ENCODE assay signal across 31 cellular contexts in the genomic region with DNA sequence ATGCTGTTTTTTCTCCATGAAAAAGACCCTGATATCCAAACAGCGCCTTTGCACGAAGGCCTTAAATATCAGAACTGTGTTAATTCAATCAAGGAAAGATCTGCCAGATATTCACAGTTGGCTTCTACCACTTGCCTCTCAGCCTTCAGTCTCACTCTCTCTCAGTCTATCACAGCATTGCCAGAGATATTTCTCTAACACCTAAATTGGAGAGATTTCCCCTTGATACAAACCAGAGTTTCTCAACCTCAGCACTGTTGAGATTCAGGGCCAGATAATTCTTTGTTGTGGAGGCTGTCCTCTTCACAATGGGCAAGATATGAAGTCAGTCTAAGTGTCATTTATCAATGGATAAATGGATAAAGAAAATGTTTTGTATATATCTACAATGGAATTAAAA.
DNase-seq lines count a peak whose midpoint lies in the region; ATAC-seq and TF ChIP-seq lines count a peak whose summit lies in the region.
"Had no signal": no experiment of that assay in that cellular context is flagged by ENCODE, and none has a peak within 500 bp of the region (broad histone marks: within the 10 kb centered on the region; RNA-seq: fewer than 3 reads in every experiment).

No MANE protein-coding gene starts in this region.

- no peak overlapping the region for H2BK12ac ChIP-seq in H9 (ENCODE audit: insufficient read length, low read depth, low read length)

- no peaks in the 10 kb centered on the region for H3K27me3 Mint-ChIP-seq in H9 (ENCODE audit: low read depth)
- H3K27me3 Mint-ChIP-seq: B cell; CD4-positive, alpha-beta T cell; CD4-positive, CD25-positive, alpha-beta regulatory T cell had no signal

- no peak overlapping the region for H4K8ac ChIP-seq in mesendoderm (ENCODE audit: low read depth, low read length)
- no peak overlapping the region for H4K8ac ChIP-seq in H9 (replicated peaks; ENCODE audit: insufficient read length, low read depth, low read length)

- no peaks in the 10 kb centered on the region for H3K27me3 ChIP-seq in mesendoderm (ENCODE audit: insufficient read depth, low read length, poor library complexity)
- H3K27me3 ChIP-seq in H9 (ENCODE audit: insufficient read depth, low read length), result no peaks in the 10 kb centered on the region
- H3K27me3 ChIP-seq: BE2C; BLaER1; BLaER1 treated with 17β-estradiol and CSF1 and Interleukin-3, amounts not matched to agents 10 nM and 100 nM had no signal

- no peaks in the 10 kb centered on the region for H3K36me3 Mint-ChIP-seq in H9 (ENCODE audit: insufficient read depth in 1 of 3, low read depth in 3 of 3)
- H3K36me3 Mint-ChIP-seq: CD14-positive monocyte; CD4-positive, alpha-beta memory T cell; CD4-positive, CD25-positive, alpha-beta regulatory T cell; CD8-positive, alpha-beta T cell had no signal

- DNase-seq in SK-N-DZ (ENCODE audit: low spot score) (peak; percentile 85), mesendoderm (peak; percentile 66), H9 (no peak)
- DNase-seq: 8988T; ACHN; AML-193; BE2C; C1 segment of cervical spinal cord; Caco-2; Calu3; CD4-positive, alpha-beta memory T cell; CD4-positive, alpha-beta T cell; CD4-positive, CD25-positive, alpha-beta regulatory T cell; CD8-positive, alpha-beta memory T cell; CD8-positive, alpha-beta T cell; COR-L47; DMS 273 treated with DMSO at 0.1 percent for 48 hours; DMS153; DMS53; DMS79; DMS79 treated with DMSO at 0.1 percent for 48 hours; DND-41; EL had no signal

- no peaks in the 10 kb centered on the region for H4K20me1 ChIP-seq in H9 (ENCODE audit: control insufficient read depth, insufficient read depth, insufficient read length)
- H4K20me1 ChIP-seq: BLaER1; BLaER1 treated with 17β-estradiol and CSF1 and Interleukin-3, amounts not matched to agents 10 nM and 100 nM had no signal

- H3K4me3 Mint-ChIP-seq in H9, result no peak overlapping the region
- H3K4me3 Mint-ChIP-seq: B cell; CD14-positive monocyte; CD4-positive, alpha-beta memory T cell; CD4-positive, alpha-beta T cell; CD4-positive, CD25-positive, alpha-beta regulatory T cell; CD8-positive, alpha-beta memory T cell; CD8-positive, alpha-beta T cell had no signal

- H3K9me3 Mint-ChIP-seq in H9, result no peaks in the 10 kb centered on the region
- H3K9me3 Mint-ChIP-seq: CD4-positive, alpha-beta T cell; CD8-positive, alpha-beta memory T cell; CD8-positive, alpha-beta T cell had no signal

- H3K4me1 ChIP-seq in mesendoderm (ENCODE audit: control insufficient read depth, low read depth, low read length) (no peaks in the 10 kb centered on the region), H9 (ENCODE audit: insufficient read depth, low read length) (no peaks in the 10 kb centered on the region)
- H3K4me1 ChIP-seq: A549; BE2C; BLaER1; BLaER1 treated with 17β-estradiol and CSF1 and Interleukin-3, amounts not matched to agents 10 nM and 100 nM; Caco-2 had no signal

- H3K27ac Mint-ChIP-seq in H9, result no peak overlapping the region
- H3K27ac Mint-ChIP-seq: B cell; CD14-positive monocyte; CD4-positive, alpha-beta memory T cell; CD4-positive, alpha-beta T cell; CD4-positive, CD25-positive, alpha-beta regulatory T cell; CD8-positive, alpha-beta memory T cell; CD8-positive, alpha-beta T cell had no signal

- H4K5ac ChIP-seq in mesendoderm (ENCODE audit: low read length) (no peak overlapping the region), H9 (ENCODE audit: insufficient read length, low read depth, low read length) (no peak overlapping the region)

- peaks cover 0 to 2% of the 10 kb centered on the region in 2 experiments; a peak in 1 of 4 replicates for H3K4me1 Mint-ChIP-seq in H9
- H3K4me1 Mint-ChIP-seq: B cell; CD14-positive monocyte; CD4-positive, alpha-beta memory T cell; CD4-positive, CD25-positive, alpha-beta regulatory T cell; CD8-positive, alpha-beta memory T cell had no signal

- H3K4me2 ChIP-seq in mesendoderm (ENCODE audit: low read length) (no peak overlapping the region), H9 (ENCODE audit: insufficient read depth, insufficient read length, low read length) (no peak overlapping the region)
- H3K4me2 ChIP-seq: A549; BLaER1; BLaER1 treated with 17β-estradiol and CSF1 and Interleukin-3, amounts not matched to agents 10 nM and 100 nM had no signal

- H3K79me1 ChIP-seq in mesendoderm (ENCODE audit: low read length) (no peaks in the 10 kb centered on the region), H9 (ENCODE audit: insufficient read depth, low read depth, low read length, poor library complexity, severe bottlenecking) (no peaks in the 10 kb centered on the region)

- H3T11ph ChIP-seq in H9 (ENCODE audit: low read length), result no peak overlapping the region

- H3K9ac ChIP-seq in mesendoderm (ENCODE audit: low read length) (no peak overlapping the region), H9 (ENCODE audit: extremely low read depth, insufficient read length, low read length) (no peak overlapping the region)
- H3K9ac ChIP-seq: BLaER1; BLaER1 treated with 17β-estradiol and CSF1 and Interleukin-3, amounts not matched to agents 10 nM and 100 nM had no signal

- H2BK20ac ChIP-seq in H9 (ENCODE audit: low read depth, low read length, poor library complexity, severe bottlenecking), result no peak overlapping the region

- no peak overlapping the region for H3K4ac ChIP-seq in mesendoderm (ENCODE audit: low read depth, low read length)
- H3K4ac ChIP-seq in H9 (ENCODE audit: low read depth, low read length), result no peak overlapping the region

- no peak overlapping the region for H3K4me3 ChIP-seq in mesendoderm (ENCODE audit: low read length)
- H3K4me3 ChIP-seq: A549; BLaER1; BLaER1 treated with 17β-estradiol and CSF1 and Interleukin-3, amounts not matched to agents 10 nM and 100 nM had no signal

- H3K23me2 ChIP-seq in H9 (ENCODE audit: insufficient read length, low read depth, low read length, poor library complexity, severe bottlenecking), result no peaks in the 10 kb centered on the region

- H3K56ac ChIP-seq in mesendoderm (ENCODE audit: low read length) (no peak overlapping the region), H9 (ENCODE audit: insufficient read length, low read depth, low read length) (no peak overlapping the region)

- H3K36me3 ChIP-seq in mesendoderm (ENCODE audit: control insufficient read depth, insufficient read depth, low read length), result no peaks in the 10 kb centered on the region
- H3K36me3 ChIP-seq: BE2C; BLaER1; BLaER1 treated with 17β-estradiol and CSF1 and Interleukin-3, amounts not matched to agents 10 nM and 100 nM had no signal

- no peak overlapping the region for H4K91ac ChIP-seq in H9 (ENCODE audit: insufficient read length, low read depth, low read length)

- ATAC-seq in HG03025 (IDR thresholded peaks at IDR 0.05; ENCODE audit: low FRiP score, unreplicated experiment), result no peak
- ATAC-seq: A549; CD8-positive, alpha-beta T cell had no signal

- H3K18ac ChIP-seq in mesendoderm (ENCODE audit: low read length), result no peak overlapping the region
- no peak overlapping the region for H3K18ac ChIP-seq in H9 (ENCODE audit: insufficient read length, low read depth, low read length)

- no peak overlapping the region for H2AFZ ChIP-seq in H9 (ENCODE audit: low read length)

- no peak overlapping the region for H3K27ac ChIP-seq in mesendoderm (ENCODE audit: low read depth, low read length)
- no peak overlapping the region for H3K27ac ChIP-seq in H9 (ENCODE audit: insufficient read length, low read depth, low read length)
- H3K27ac ChIP-seq: 22Rv1; A549; BLaER1; BLaER1 treated with 17β-estradiol and CSF1 and Interleukin-3, amounts not matched to agents 10 nM and 100 nM; C4-2B had no signal

- H2BK120ac ChIP-seq in mesendoderm (ENCODE audit: low read depth, low read length) (no peak overlapping the region), H9 (ENCODE audit: low read depth, low read length, poor library complexity, severe bottlenecking) (no peak overlapping the region)

- no CpG with 5 or more reads among the region's 2 CpGs for WGBS in mesendoderm (ENCODE audit: extremely low coverage, insufficient coverage, low lambda C conversion rate)
- no CpG with 5 or more reads among the region's 2 CpGs for WGBS in H9 (ENCODE audit: extremely low coverage, insufficient read length, low lambda C conversion rate)

- H3K14ac ChIP-seq in H9 (ENCODE audit: insufficient read depth, low read length), result no peak overlapping the region

- H3K79me2 ChIP-seq in mesendoderm (ENCODE audit: control insufficient read depth, insufficient read depth, low read length) (no peaks in the 10 kb centered on the region), H9 (ENCODE audit: insufficient read depth, low read length) (no peaks in the 10 kb centered on the region)

- H2BK15ac ChIP-seq in mesendoderm (replicated peaks; ENCODE audit: low read depth), result no peak overlapping the region
- H2BK15ac ChIP-seq in H9 (ENCODE audit: low read depth, low read length), result no peak overlapping the region

- no peak for TF ChIP-seq CTCF in H9 (conservative IDR thresholded peaks at IDR 0.05)

- no peak overlapping the region for H2AK5ac ChIP-seq in mesendoderm (ENCODE audit: low read length)
- H2AK5ac ChIP-seq in H9 (ENCODE audit: insufficient read length, low read length), result no peak overlapping the region

- H3K9me3 ChIP-seq in H9 (ENCODE audit: control insufficient read depth, low read depth, low read length), result no peaks in the 10 kb centered on the region
- H3K9me3 ChIP-seq: A549; BE2C; BLaER1; BLaER1 treated with 17β-estradiol and CSF1 and Interleukin-3, amounts not matched to agents 10 nM and 100 nM; Caco-2 had no signal

- H3K23ac ChIP-seq in mesendoderm (ENCODE audit: low read length) (no peak overlapping the region), H9 (ENCODE audit: insufficient read length, low read depth, low read length) (no peak overlapping the region)

- H2BK5ac ChIP-seq in mesendoderm (ENCODE audit: low read length) (no peak overlapping the region), H9 (ENCODE audit: insufficient read length, low read length) (no peak overlapping the region)
